ENCODE assay signal across 9 cellular contexts in genomic region chr3:5002174-5002870, GRCh38. TPM values are rescaled to one million over a fixed set of nuclear protein-coding genes. Genes with fewer than 3 reads are reported as not detected.
DNase-seq lines count a peak whose midpoint lies in the region; ATAC-seq, FAIRE-seq and TF ChIP-seq lines count a peak whose summit lies in the region.
"Had no signal": no experiment of that assay in that cellular context is flagged by ENCODE, and none has a peak within 500 bp of the region (broad histone marks: within the 10 kb centered on the region; RNA-seq: fewer than 3 reads in every experiment).

No MANE protein-coding gene starts in this region.

- DNase-seq in KG1 (lab: John Stamatoyannopoulos, UW) (peak; percentile 88), bronchial epithelial cell (ENCODE audit: low read depth) (peak; percentile 41), WERI-Rb-1 (no peak), small intestine (no peak)
- DNase-seq in activated CD4-positive, CD25-positive, alpha-beta regulatory T cell treated with anti-CD3 and anti-CD28 coated beads, Interleukin-2, amount 50 U/mL, for 72 hours = peak; percentile 30
- peak; percentile 20 for DNase-seq in stimulated activated CD4-positive, alpha-beta T cell treated with anti-CD3 and anti-CD28 coated beads, Interleukin-2, amount 100 ng/mL, for 4 hours (ENCODE audit: low read depth)
- DNase-seq: left lung had no signal

- TF ChIP-seq CTCF in bronchial epithelial cell (IDR thresholded peaks at IDR 0.05; ENCODE audit: insufficient read depth, low read length, severe bottlenecking) (no peak), WERI-Rb-1 (IDR thresholded peaks at IDR 0.05; ENCODE audit: low read depth, low read length) (no peak)

- no peaks in the 10 kb centered on the region for H3K4me1 ChIP-seq in small intestine (ENCODE audit: control insufficient read depth in 2 of 2, insufficient read depth in 1 of 2, low read depth in 1 of 2, low read length in 1 of 2)

- H3K27ac ChIP-seq in WERI-Rb-1 (no peak overlapping the region), small intestine (ENCODE audit: low read depth in 1 of 2, low read length in 1 of 2) (no peak overlapping the region)
- H3K27ac ChIP-seq: left lung had no signal

- ATAC-seq in HG02870 (IDR thresholded peaks at IDR 0.05; ENCODE audit: unreplicated experiment) = no peak
- ATAC-seq in GM21390 (IDR thresholded peaks at IDR 0.05; ENCODE audit: unreplicated experiment) = no peak
- ATAC-seq: left lung had no signal

- no peak for FAIRE-seq in bronchial epithelial cell (lab: Jason Lieb, UNC)
- no peak for FAIRE-seq in small intestine (lab: Jason Lieb, UNC)

- H3K36me3 ChIP-seq in bronchial epithelial cell (ENCODE audit: control insufficient read depth, insufficient read depth, low read length) (no peaks in the 10 kb centered on the region), WERI-Rb-1 (no peaks in the 10 kb centered on the region), small intestine (ENCODE audit: control insufficient read depth in 2 of 2, insufficient read depth in 2 of 2, low read length in 2 of 2) (no peaks in the 10 kb centered on the region)
- H3K36me3 ChIP-seq: left lung had no signal

- H3K9me3 ChIP-seq in WERI-Rb-1 (ENCODE audit: severe bottlenecking) (no peaks in the 10 kb centered on the region), small intestine (ENCODE audit: control insufficient read depth, low read depth) (no peaks in the 10 kb centered on the region)
- H3K9me3 ChIP-seq: left lung had no signal

- 68 to 76% (median 69%) methylated on average over 16 of the region's 16 CpGs for WGBS in small intestine, 3 donors

- H3K4me3 ChIP-seq in bronchial epithelial cell (ENCODE audit: low read depth, low read length) = no peak overlapping the region
- H3K4me3 ChIP-seq in WERI-Rb-1 (ENCODE audit: low read depth, low read length) = no peak overlapping the region
- no peak overlapping the region for H3K4me3 ChIP-seq in small intestine (ENCODE audit: low read depth in 1 of 2, low read length in 2 of 2)
- H3K4me3 ChIP-seq: left lung had no signal

- H3K27me3 ChIP-seq in bronchial epithelial cell (ENCODE audit: control insufficient read depth, insufficient read depth, low read length) (no peaks in the 10 kb centered on the region), WERI-Rb-1 (ENCODE audit: insufficient read depth, low read depth, severe bottlenecking) (no peaks in the 10 kb centered on the region), small intestine (ENCODE audit: control insufficient read depth in 2 of 2, insufficient read depth in 2 of 2, low read length in 2 of 2) (no peaks in the 10 kb centered on the region)
- H3K27me3 ChIP-seq: left lung had no signal

RNA-seq across cellular contexts. Expression of gene BHLHE40, which starts 23.1 kb away (rescaled TPM):
- 38.5 and 42.9 TPM in 2 replicates for total RNA-seq in bronchial epithelial cell
- polyA plus RNA-seq in small intestine = 10 to 100 TPM in 2 of 3 donors, 1 to 10 TPM in 1; 6.3 to 28.5 (median 10.8) TPM

Comparison
In these comparisons a context has a peak if more than half of its experiments do, and no peak if none do; other contexts are left out.
1. DNase-seq: peak in KG1 (single experiment), activated CD4-positive, CD25-positive, alpha-beta regulatory T cell treated with anti-CD3 and anti-CD28 coated beads, Interleukin-2, amount 50 U/mL, for 72 hours (single experiment), bronchial epithelial cell (single experiment) and stimulated activated CD4-positive, alpha-beta T cell treated with anti-CD3 and anti-CD28 coated beads, Interleukin-2, amount 100 ng/mL, for 4 hours (single experiment); none in WERI-Rb-1 (single experiment) and small intestine (single experiment).